ENCODE assay signal across 8 cellular contexts in the genomic region with DNA sequence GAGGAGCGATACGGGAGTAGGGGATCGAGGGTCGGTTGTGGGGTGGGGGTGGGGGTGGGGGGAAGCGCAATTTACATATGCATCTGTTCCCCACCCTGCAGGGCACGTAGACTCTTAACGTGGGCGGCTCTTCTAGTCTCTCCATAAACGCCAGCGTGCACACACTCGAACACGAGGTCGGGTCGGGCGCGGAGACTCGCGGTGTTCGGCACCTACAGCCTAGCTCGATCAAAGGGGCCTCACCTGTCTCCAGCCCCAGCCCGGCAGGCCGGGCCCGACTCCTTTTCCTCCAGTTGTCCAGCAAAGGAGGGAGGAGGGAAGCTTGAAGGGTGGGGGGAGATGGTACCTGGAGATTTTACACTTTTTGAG. TPM values are rescaled to one million over a fixed set of nuclear protein-coding genes. Genes with fewer than 3 reads are reported as not detected.
A peak's percentile ranks its signal among the peaks of the same experiment; 100 is the strongest.
DNase-seq lines count a peak whose midpoint lies in the region; TF ChIP-seq lines count a peak whose summit lies in the region.

No MANE protein-coding gene starts in this region.

- no peak for TF ChIP-seq RAD21 in liver (IDR thresholded peaks at IDR 0.05)

- peak overlapping the region; percentile 81 to 84 for H3K9ac ChIP-seq in colonic mucosa (ENCODE audit: low read depth in 2 of 2, low read length in 2 of 2)
- peak overlapping the region; percentile 86 to 91 for H3K9ac ChIP-seq in liver (ENCODE audit: low read depth in 1 of 2, low read length in 2 of 2)

- DNase-seq in GM10266 (ENCODE audit: extremely low spot score): peak; percentile 47
- peak; percentile 55 for DNase-seq in H7
- DNase-seq in LoVo (ENCODE audit: low spot score): peak; percentile 19
- DNase-seq in activated CD4-positive, CD25-positive, alpha-beta regulatory T cell (lab: John Stamatoyannopoulos, UW): peak; percentile 4 to 19 (median 14)
- peak; percentile 56 for DNase-seq in colonic mucosa
- peak; percentile 23 to 44 (median 35) for DNase-seq in stimulated activated CD4-positive, alpha-beta T cell treated with anti-CD3 and anti-CD28 coated beads, TNF-alpha, amount 100 ng/mL, for 4 hours (ENCODE audit: low read depth in 3 of 3)
- DNase-seq in SKM-1 treated with dmso at 0.1 percent for 144 hours (lab: John Stamatoyannopoulos, UW; ENCODE audit: unreplicated experiment): no peak

- H3K27ac ChIP-seq in colonic mucosa: peak overlapping the region; percentile 77
- peak overlapping the region; percentile 75 to 76 for H3K27ac ChIP-seq in liver (ENCODE audit: low read depth in 1 of 2, low read length in 2 of 2)

- peaks cover 9% of the 10 kb centered on the region for H3K4me1 ChIP-seq in colonic mucosa
- peaks cover 6 to 21% (median 11%) of the 10 kb centered on the region in 4 donors for H3K4me1 ChIP-seq in liver (ENCODE audit: control insufficient read depth in 4 of 4, insufficient read depth in 4 of 4, low read length in 3 of 4)

- H3K9me3 ChIP-seq in colonic mucosa (no peaks in the 10 kb centered on the region), liver (ENCODE audit: control insufficient read depth in 4 of 4, low read length in 3 of 4) (no peaks in the 10 kb centered on the region)

- WGBS in liver: under 1% methylated on average over 23 of the region's 23 CpGs

- H3K27me3 ChIP-seq in H7 (ENCODE audit: control insufficient read depth, insufficient read depth, low read length) (no peaks in the 10 kb centered on the region), colonic mucosa (no peaks in the 10 kb centered on the region), liver (ENCODE audit: control insufficient read depth in 4 of 4, insufficient read depth in 4 of 4, low read length in 3 of 4) (no peaks in the 10 kb centered on the region)

- H3K36me3 ChIP-seq in H7 (replicated peaks; ENCODE audit: control insufficient read depth, insufficient read depth, low read length) (peaks cover 1% of the 10 kb centered on the region), colonic mucosa (no peaks in the 10 kb centered on the region), liver (ENCODE audit: control insufficient read depth in 4 of 4, insufficient read depth in 3 of 4, low read depth in 1 of 4, low read length in 3 of 4) (peaks cover 0 to 2% (median 0%) of the 10 kb centered on the region in 4 donors)

- H3K4me3 ChIP-seq in H7 (ENCODE audit: insufficient read depth, low read depth, low read length): peak overlapping the region; percentile 95
- H3K4me3 ChIP-seq in colonic mucosa: peak overlapping the region; percentile 93
- H3K4me3 ChIP-seq in liver (ENCODE audit: low read depth in 1 of 3, low read length in 3 of 3): peak overlapping the region; percentile 85 to 96 (median 89)

- TF ChIP-seq CTCF in GM10266 (IDR thresholded peaks at IDR 0.05; ENCODE audit: control insufficient read depth, insufficient read depth, low read depth, missing control alignments): no peak
- TF ChIP-seq CTCF in colonic mucosa (IDR thresholded peaks at IDR 0.05): no peak
- TF ChIP-seq CTCF in liver (IDR thresholded peaks at IDR 0.05; ENCODE audit: low read depth, low read length, missing input control): no peak

- intact Hi-C loops in colonic mucosa (cut with DNase I): no loop called here

TF ChIP-seq in liver, 16 proteins besides CTCF, POLR2A, EP300 and RAD21:
- TF ChIP-seq, protein P1, sequence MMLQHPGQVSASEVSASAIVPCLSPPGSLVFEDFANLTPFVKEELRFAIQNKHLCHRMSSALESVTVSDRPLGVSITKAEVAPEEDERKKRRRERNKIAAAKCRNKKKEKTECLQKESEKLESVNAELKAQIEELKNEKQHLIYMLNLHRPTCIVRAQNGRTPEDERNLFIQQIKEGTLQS (IDR thresholded peaks at IDR 0.05): no peak
- TF ChIP-seq, protein P2, sequence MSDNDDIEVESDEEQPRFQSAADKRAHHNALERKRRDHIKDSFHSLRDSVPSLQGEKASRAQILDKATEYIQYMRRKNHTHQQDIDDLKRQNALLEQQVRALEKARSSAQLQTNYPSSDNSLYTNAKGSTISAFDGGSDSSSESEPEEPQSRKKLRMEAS (IDR thresholded peaks at IDR 0.05): peak; percentile 27

RNA-seq across cellular contexts. Expression of a gene that starts 0.5 kb away (rescaled TPM):
- total RNA-seq in H7 (2014; rRNA removed; shearing (Covaris generic)): 118 and 128 TPM in 2 replicates
- total RNA-seq in colonic mucosa: 10 to 100 TPM; 14.7 to 25.4 TPM
- 10 to 100 TPM; 15.3 to 17.7 TPM for total RNA-seq in liver
- polyA plus RNA-seq in liver: 10 to 100 TPM; 12.0 to 14.9 TPM

RNA-seq across cellular contexts. Expression of a gene that starts 17.8 kb away (rescaled TPM):
- 10.3 and 11.9 TPM in 2 replicates for total RNA-seq in H7 (2014; rRNA removed; shearing (Covaris generic))
- total RNA-seq in colonic mucosa: 1 to 10 TPM; 2.1 to 2.8 TPM
- total RNA-seq in liver: 1 to 10 TPM; 2.9 to 3.3 TPM
- polyA plus RNA-seq in liver: 1 to 10 TPM in 1 of 2 donors, under 1 TPM in 1; 0.77 to 1.3 TPM
